In genomic region chr9:110179734-110180133, GRCh38 we compare ENCODE assay signal across 19 cellular contexts. TPM values are rescaled to one million over a fixed set of nuclear protein-coding genes. Genes with fewer than 3 reads are reported as not detected.
DNase-seq lines count a peak whose midpoint lies in the region; ATAC-seq, FAIRE-seq and TF ChIP-seq lines count a peak whose summit lies in the region.
"Had no signal": no experiment of that assay in that cellular context is flagged by ENCODE, and none has a peak within 500 bp of the region (broad histone marks: within the 10 kb centered on the region; RNA-seq: fewer than 3 reads in every experiment).

No MANE protein-coding gene starts in this region.

- H3K9me3 Mint-ChIP-seq in activated naive CD4-positive, alpha-beta T cell treated with anti-CD3 and anti-CD28 coated beads for 36 hours: peaks cover 8% of the 10 kb centered on the region
- H3K9me3 Mint-ChIP-seq: neural crest cell had no signal

- TF ChIP-seq POLR2A in HepG2 (IDR thresholded peaks at IDR 0.05; ENCODE audit: insufficient read depth in 1 of 2, low read depth in 2 of 2, low read length in 2 of 2) (no peak), right lobe of liver (IDR thresholded peaks at IDR 0.05) (no peak)

- in situ Hi-C loops in HepG2 (cut with HindIII; ENCODE audit: extremely low pct_ligation_motif_present, low pct_unique_long_range_greater_than_20kb): loop anchor here (5.0 kb wide), 4 partner anchors 38 to 443 kb away; partner anchors contain the start of gene TXN

- H3K79me2 ChIP-seq in HepG2 (ENCODE audit: insufficient read depth, low read length) (no peaks in the 10 kb centered on the region), SK-N-SH (ENCODE audit: insufficient read depth) (no peaks in the 10 kb centered on the region)

- H3K27ac ChIP-seq in HepG2 (ENCODE audit: extremely low read length, insufficient read depth, low read length) (no peak overlapping the region), right lobe of liver (no peak overlapping the region), SK-N-SH (ENCODE audit: low read depth in 2 of 2, low read length in 1 of 2) (peak overlapping the region in 1 of 2 experiments; percentile 62; a peak in 2 of 4 replicates), dorsolateral prefrontal cortex (no peak overlapping the region)
- H3K27ac ChIP-seq: esophagus squamous epithelium, SJCRH30 had no signal

- TF ChIP-seq RAD21 in HepG2 (CRISPR knock-in tag; IDR thresholded peaks at IDR 0.05) (no peak), SK-N-SH (IDR thresholded peaks at IDR 0.05; ENCODE audit: low read length) (no peak)

- H3K9ac ChIP-seq in HepG2 (ENCODE audit: insufficient read depth, low read depth, low read length): no peak overlapping the region
- H3K9ac ChIP-seq in SK-N-SH: no peak overlapping the region

- H3K4me3 ChIP-seq in HepG2 (replicated peaks in 1 of 3; ENCODE audit: insufficient read depth in 1 of 3, low read depth in 2 of 3, low read length in 3 of 3) (no peak overlapping the region), right lobe of liver (no peak overlapping the region), SK-N-SH (ENCODE audit: low read depth in 2 of 2, low read length in 1 of 2) (no peak overlapping the region), fibroblast of mammary gland (ENCODE audit: control insufficient read depth, low read depth, low read length) (no peak overlapping the region), dorsolateral prefrontal cortex (no peak overlapping the region)
- H3K4me3 ChIP-seq: body of pancreas, esophagus squamous epithelium, SJCRH30 had no signal

- H3K4me3 Mint-ChIP-seq in activated naive CD4-positive, alpha-beta T cell treated with anti-CD3 and anti-CD28 coated beads for 36 hours: no peak overlapping the region
- H3K4me3 Mint-ChIP-seq: neural crest cell had no signal

- H3K27me3 ChIP-seq in HepG2 (ENCODE audit: control insufficient read depth in 1 of 2, insufficient read depth in 2 of 2, low read length in 2 of 2): no peaks in the 10 kb centered on the region
- no peaks in the 10 kb centered on the region for H3K27me3 ChIP-seq in right lobe of liver
- H3K27me3 ChIP-seq in SK-N-SH (ENCODE audit: insufficient read depth): no peaks in the 10 kb centered on the region
- H3K27me3 ChIP-seq in dorsolateral prefrontal cortex: no peaks in the 10 kb centered on the region
- H3K27me3 ChIP-seq: body of pancreas, esophagus squamous epithelium, SJCRH30 had no signal

- DNase-seq in HepG2 (ENCODE audit: low spot score): no peak
- DNase-seq in right lobe of liver: no peak
- no peak for DNase-seq in SK-N-SH
- peak; percentile 86 for DNase-seq in fibroblast of mammary gland (ENCODE audit: low read depth)
- no peak for DNase-seq in dorsolateral prefrontal cortex
- DNase-seq in activated naive CD4-positive, alpha-beta T cell (lab: John Stamatoyannopoulos, UW): no peak
- no peak for DNase-seq in activated naive CD4-positive, alpha-beta T cell treated with anti-CD3 and anti-CD28 coated beads for 36 hours
- DNase-seq: activated CD4-positive, CD25-positive, alpha-beta regulatory T cell; activated T-cell treated with anti-CD3 and anti-CD28 coated beads, Interleukin-2, amount 50 U/mL, for 1 hour; body of pancreas; esophagus squamous epithelium; left cardiac atrium; NCI-H1048; NCI-H510A treated with DMSO at 0.1 percent for 48 hours; SJCRH30; stimulated activated CD8-positive, alpha-beta memory T cell treated with anti-CD3 and anti-CD28 coated beads, Interleukin-4, amount 100 ng/mL, for 48 hours had no signal

- peaks cover 14% of the 10 kb centered on the region for H3F3A ChIP-seq in SK-N-SH (replicated peaks; ENCODE audit: insufficient read depth)

- no peak for TF ChIP-seq EP300 in HepG2 (IDR thresholded peaks at IDR 0.05; ENCODE audit: low read depth in 2 of 2, low read length in 2 of 2)
- TF ChIP-seq EP300 in HepG2 (CRISPR knock-in tag; IDR thresholded peaks at IDR 0.05; ENCODE audit: borderline replicate concordance): no peak
- no peak for TF ChIP-seq EP300 in SK-N-SH (IDR thresholded peaks at IDR 0.05; ENCODE audit: borderline replicate concordance in 1 of 2, low read depth in 1 of 2, low read length in 1 of 2)

- H3K36me3 Mint-ChIP-seq in activated naive CD4-positive, alpha-beta T cell treated with anti-CD3 and anti-CD28 coated beads for 36 hours (ENCODE audit: low read depth): no peaks in the 10 kb centered on the region

- H3K36me3 ChIP-seq in HepG2 (replicated peaks in 1 of 2; ENCODE audit: control insufficient read depth in 1 of 2, insufficient read depth in 2 of 2, low read length in 2 of 2): no peaks in the 10 kb centered on the region
- no peaks in the 10 kb centered on the region for H3K36me3 ChIP-seq in right lobe of liver
- H3K36me3 ChIP-seq in SK-N-SH (replicated peaks in 1 of 2; ENCODE audit: control insufficient read depth in 1 of 2, insufficient read depth in 2 of 2, low read length in 1 of 2): no peaks in the 10 kb centered on the region
- H3K36me3 ChIP-seq: esophagus squamous epithelium, SJCRH30 had no signal

- H3K4me1 Mint-ChIP-seq in activated naive CD4-positive, alpha-beta T cell treated with anti-CD3 and anti-CD28 coated beads for 36 hours (ENCODE audit: low read depth): no peaks in the 10 kb centered on the region
- H3K4me1 Mint-ChIP-seq: neural crest cell had no signal

- FAIRE-seq in HepG2 (lab: Jason Lieb, UNC): no peak
- FAIRE-seq: G401.6 had no signal

- BruUV-seq in HepG2 (replicated peaks; lab: Mats Ljungman, UMichigan): no TSS peak

- peaks cover 83% of the 10 kb centered on the region for H3K4me1 ChIP-seq in HepG2 (ENCODE audit: insufficient read depth, low read length)
- peaks cover 0 to 5% (median 0%) of the 10 kb centered on the region in 4 donors for H3K4me1 ChIP-seq in right lobe of liver
- no peaks in the 10 kb centered on the region for H3K4me1 ChIP-seq in SK-N-SH (ENCODE audit: control insufficient read depth in 1 of 2, insufficient read depth in 2 of 2, low read depth in 1 of 2, low read length in 1 of 2)
- H3K4me1 ChIP-seq: SJCRH30 had no signal

- H4K20me1 ChIP-seq in HepG2 (ENCODE audit: insufficient read depth, low read length) (no peaks in the 10 kb centered on the region), SK-N-SH (ENCODE audit: insufficient read depth) (no peaks in the 10 kb centered on the region)

- no peak overlapping the region for H3K4me2 ChIP-seq in HepG2 (ENCODE audit: low read depth, low read length)
- H3K4me2 ChIP-seq in SK-N-SH: no peak overlapping the region; the same call in 1 of the 2 replicates

- CTCF ChIA-PET in HepG2 (lab: Yijun Ruan, JAX; ENCODE audit: low intra/inter-chr PET ratio, low total read pairs): no interaction called here
- CTCF ChIA-PET in SK-N-SH (lab: Yijun Ruan, JAX): interaction anchor here (1.0 to 1.7 kb wide), 2 partner anchors 38 to 444 kb away, joined by 6 to 8 read pairs; no protein-coding TSS in a partner anchor
- CTCF ChIA-PET in activated naive CD4-positive, alpha-beta T cell treated with anti-CD3 and anti-CD28 coated beads for 36 hours (lab: Charles Lee): interaction anchor here (0.6 to 1.1 kb wide), 4 partner anchors 35 to 117 kb away, joined by 3 read pairs; no protein-coding TSS in a partner anchor

- H2AFZ ChIP-seq in HepG2 (ENCODE audit: low read length): no peak overlapping the region
- no peak overlapping the region for H2AFZ ChIP-seq in SK-N-SH (ENCODE audit: low read depth)

- H3K27ac Mint-ChIP-seq in activated naive CD4-positive, alpha-beta T cell treated with anti-CD3 and anti-CD28 coated beads for 36 hours: no peak overlapping the region

- 95% methylated on average over 4 of the region's 4 CpGs for WGBS in HepG2 (ENCODE audit: low lambda C conversion rate)
- 73% methylated on average over 4 of the region's 4 CpGs for WGBS in right lobe of liver (ENCODE audit: insufficient coverage, low coverage, low lambda C conversion rate, missing lambda C conversion rate)
- 49% methylated on average over 4 of the region's 4 CpGs for WGBS in SK-N-SH (ENCODE audit: low lambda C conversion rate)

- no peaks in the 10 kb centered on the region for H3K9me2 ChIP-seq in SK-N-SH

- TF ChIP-seq CTCF in HepG2 (CRISPR knock-in tag; IDR thresholded peaks at IDR 0.05) (no peak), right lobe of liver (IDR thresholded peaks at IDR 0.05) (no peak), SK-N-SH (IDR thresholded peaks at IDR 0.05) (no peak), fibroblast of mammary gland (conservative IDR thresholded peaks at IDR 0.05; ENCODE audit: control insufficient read depth, insufficient read depth, low read depth, low read length) (no peak), dorsolateral prefrontal cortex (IDR thresholded peaks at IDR 0.05 in 54 of 56, conservative IDR thresholded peaks at IDR 0.05 in 2 of 56; ENCODE audit: low read depth in 1 of 56, partially characterized antibody in 56 of 56) (no peak)

- intact Hi-C loops in HepG2 (cut with micrococcal nuclease; ENCODE audit: unreplicated experiment): loop anchor here (2.0 kb wide), 1 partner anchor 435 kb away; no protein-coding TSS in a partner anchor
- intact Hi-C loops in right lobe of liver (cut with DNase I): no loop called here
- intact Hi-C loops in dorsolateral prefrontal cortex (cut with DNase I): loop anchor here (5.0 to 10.0 kb wide), 2 partner anchors 38 to 445 kb away; no protein-coding TSS in a partner anchor
- intact Hi-C loops in activated naive CD4-positive, alpha-beta T cell treated with anti-CD3 and anti-CD28 coated beads for 36 hours (cut with micrococcal nuclease): loop anchor here (5.0 to 10.0 kb wide), 2 partner anchors 248 to 605 kb away; no protein-coding TSS in a partner anchor

- H3K9me3 ChIP-seq in HepG2 (ENCODE audit: low read length) (no peaks in the 10 kb centered on the region), right lobe of liver (no peaks in the 10 kb centered on the region), SK-N-SH (no peaks in the 10 kb centered on the region)
- H3K9me3 ChIP-seq: body of pancreas, esophagus squamous epithelium, SJCRH30 had no signal

- POLR2A ChIA-PET in HepG2 (lab: Yijun Ruan, JAX) (interaction anchor here (2.6 kb wide), 1 partner anchor 77 kb away, joined by 8 read pairs; the partner anchor contains the start of gene TXN), SK-N-SH (lab: Yijun Ruan, JAX) (no interaction called here)

- H3K27me3 Mint-ChIP-seq in activated naive CD4-positive, alpha-beta T cell treated with anti-CD3 and anti-CD28 coated beads for 36 hours (ENCODE audit: low read depth): no peaks in the 10 kb centered on the region

- no peak for ATAC-seq in HepG2
- ATAC-seq in right lobe of liver: no peak
- ATAC-seq in GM18868 (IDR thresholded peaks at IDR 0.05; ENCODE audit: unreplicated experiment): no peak
- ATAC-seq: body of pancreas, left cardiac atrium had no signal

RNA-seq across cellular contexts. Expression of gene C9orf152, which starts 28.2 kb away (rescaled TPM):
- total RNA-seq in HepG2 (2016; rRNA removed; fragmentation: Illumina TruSeq; extraction: Trizol) (0.24 and 0.67 TPM in 2 replicates), right lobe of liver (1 to 10 TPM in 2 of 6 experiments, under 1 TPM in 2, not detected in 2; 0.06 to 3.5 (median 0.74) TPM), dorsolateral prefrontal cortex (under 1 TPM in 17 of 120 experiments, not detected in 103; 0.16 to 0.55 (median 0.22) TPM)
- total RNA-seq in HepG2 (2016; cell fraction: cytosol; rRNA removed; fragmentation: Illumina TruSeq; extraction: Trizol; ENCODE audit: low read depth): 0.09 and 0.20 TPM in 2 replicates
- 0.24 and 0.42 TPM in 2 replicates for total RNA-seq in HepG2 (2016; cell fraction: insoluble cytoplasmic fraction; rRNA removed; fragmentation: Illumina TruSeq; extraction: Trizol)
- 0.48 and 0.56 TPM in 2 replicates for total RNA-seq in HepG2 (2016; cell fraction: membrane; rRNA removed; fragmentation: Illumina TruSeq; extraction: Trizol)
- total RNA-seq in HepG2 (2016; cell fraction: nucleus; rRNA removed; fragmentation: Illumina TruSeq; extraction: Trizol): 0.13 TPM in 1 of 2 replicates, not detected in the other
- polyA plus RNA-seq in HepG2 (2011; rRNA removed) (0.18 and 0.48 TPM in 2 replicates), SK-N-SH (2012; rRNA removed) (not detected in 2 replicates)
- polyA plus RNA-seq in HepG2 (2011; cell fraction: cytosol; rRNA removed): 0.15 and 0.16 TPM in 2 replicates
- 0.09 and 0.18 TPM in 2 replicates for polyA plus RNA-seq in HepG2 (2011; cell fraction: nucleus; rRNA removed)
- polyA plus RNA-seq in HepG2 (2012): 0.24 and 0.53 TPM in 2 replicates
- 0.19 and 0.31 TPM in 2 replicates for polyA plus RNA-seq in HepG2 (2016; cell fraction: cytosol; fragmentation: Illumina TruSeq; extraction: Trizol; ENCODE audit: low read depth)
- 1.7 and 2.2 TPM in 2 replicates for polyA plus RNA-seq in HepG2 (2016; cell fraction: insoluble cytoplasmic fraction; fragmentation: Illumina TruSeq; extraction: Trizol; ENCODE audit: low read depth)
- 0.93 and 1.0 TPM in 2 replicates for polyA plus RNA-seq in HepG2 (2016; cell fraction: membrane; fragmentation: Illumina TruSeq; extraction: Trizol; ENCODE audit: low read depth)
- polyA plus RNA-seq in HepG2 (2016; cell fraction: nucleus; fragmentation: Illumina TruSeq; extraction: Trizol; ENCODE audit: insufficient read depth, low read depth): 0.94 and 1.7 TPM in 2 replicates
- polyA minus RNA-seq in HepG2 (2011; rRNA and poly(A)+ RNA removed; ENCODE audit: low replicate concordance): 0.60 TPM in 1 of 2 replicates, not detected in the other
- polyA minus RNA-seq in HepG2 (2011; cell fraction: cytosol; rRNA and poly(A)+ RNA removed): 0.40 and 0.79 TPM in 2 replicates
- 0.13 TPM in 1 of 2 replicates, not detected in the other for polyA minus RNA-seq in HepG2 (2011; cell fraction: nucleus; rRNA and poly(A)+ RNA removed)
- not detected in 2 replicates for polyA plus RNA-seq in SK-N-SH (2012; cell fraction: cytosol; rRNA removed)
- not detected in 2 replicates for polyA plus RNA-seq in SK-N-SH (2012; cell fraction: nucleus; rRNA removed)
- total RNA-seq in activated naive CD4-positive, alpha-beta T cell treated with anti-CD3 and anti-CD28 coated beads for 36 hours: not detected
- total RNA-seq: left cardiac atrium, neural crest cell, SJCRH30 had no signal

Comparison
In these comparisons a context has a peak if more than half of its experiments do, and no peak if none do; other contexts are left out.
1. intact Hi-C loops: an anchor here in HepG2 (2.0 kb wide), dorsolateral prefrontal cortex (5.0 to 10.0 kb wide) and activated naive CD4-positive, alpha-beta T cell treated with anti-CD3 and anti-CD28 coated beads for 36 hours (5.0 to 10.0 kb wide); none called in right lobe of liver.
2. Of the 25 proteins assayed by ChIP-seq in both HepG2 and SK-N-SH: peak only in HepG2: none; only in SK-N-SH: FOSL2 and JUND; in both: RFX5; in neither: 22.